In the genomic region with DNA sequence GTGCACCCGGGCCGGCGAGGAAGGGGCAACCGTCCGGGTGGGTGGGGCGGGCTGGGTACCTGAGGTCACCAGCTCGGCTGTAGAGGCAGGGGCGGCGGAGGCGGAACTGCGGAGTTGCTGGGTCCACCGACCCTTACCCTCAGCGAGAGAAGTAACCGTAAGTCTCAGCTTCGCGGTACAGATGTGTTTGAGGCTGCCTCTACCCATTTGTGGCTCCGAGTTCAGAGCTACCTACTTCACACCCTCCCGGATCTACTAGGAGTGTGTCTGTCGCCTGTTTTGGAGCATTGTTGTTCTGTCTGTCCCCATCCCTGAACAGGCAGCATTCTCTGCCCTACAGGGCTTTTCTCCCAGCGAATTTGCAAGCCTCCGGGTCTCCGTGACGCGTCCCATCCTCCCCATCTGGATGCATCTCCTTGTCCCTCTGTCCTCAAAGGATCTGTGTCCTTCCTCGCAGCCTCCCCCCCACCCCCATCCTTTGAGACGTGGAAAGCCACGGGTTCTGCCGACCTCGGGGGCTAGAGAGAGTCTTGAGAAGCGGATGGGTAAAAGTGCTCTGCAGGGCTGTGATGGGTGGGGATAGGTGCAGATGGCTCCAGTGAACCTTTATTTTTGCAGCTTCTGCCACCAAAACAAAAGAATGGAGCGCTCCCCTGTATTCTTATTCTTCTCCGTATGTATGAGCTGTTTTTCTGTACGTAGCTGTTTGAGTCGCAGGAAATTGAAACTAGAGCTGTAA, we compare ENCODE assay signal across 8 cellular contexts. TPM values are rescaled to one million over a fixed set of nuclear protein-coding genes. Genes with fewer than 3 reads are reported as not detected.
DNase-seq lines count a peak whose midpoint lies in the region; ATAC-seq and TF ChIP-seq lines count a peak whose summit lies in the region.

No MANE protein-coding gene starts in this region.

- no peaks in the 10 kb centered on the region for H3K27me3 ChIP-seq in HAP-1 (ENCODE audit: low read depth)
- no peaks in the 10 kb centered on the region for H3K27me3 ChIP-seq in tibial nerve

- no peaks in the 10 kb centered on the region for H3K9me3 Mint-ChIP-seq in activated CD4-positive, alpha-beta T cell treated with anti-CD3 and anti-CD28 coated beads, Interleukin-2, amount 10 ng/mL, durations not matched to agents 7 days and 5 days

- peaks cover 21% of the 10 kb centered on the region for H3K4me1 ChIP-seq in HAP-1
- peaks cover 17% of the 10 kb centered on the region for H3K4me1 ChIP-seq in mucosa of descending colon (ENCODE audit: low read depth)
- peaks cover 0 to 47% (median 18%) of the 10 kb centered on the region in 4 donors for H3K4me1 ChIP-seq in tibial nerve

- no peak for TF ChIP-seq EP300 in tibial nerve (IDR thresholded peaks at IDR 0.05)

- no peak for TF ChIP-seq POLR2A in tibial nerve (IDR thresholded peaks at IDR 0.05)

- TF ChIP-seq CTCF in LNCaP clone FGC (IDR thresholded peaks at IDR 0.05; ENCODE audit: control insufficient read depth, extremely low read depth, insufficient read depth) (no peak), mucosa of descending colon (IDR thresholded peaks at IDR 0.05) (no peak), tibial nerve (IDR thresholded peaks at IDR 0.05) (no peak)

- peak in 2 of 3 experiments; percentile 6 to 15 for DNase-seq in activated CD8-positive, alpha-beta memory T cell treated with anti-CD3 and anti-CD28 coated beads for 48 hours (ENCODE audit: low read depth in 2 of 3, low spot score in 2 of 3)
- no peak for DNase-seq in activated CD8-positive, alpha-beta memory T cell treated with anti-CD3 and anti-CD28 coated beads for 24 hours
- DNase-seq in HAP-1 (ENCODE audit: low spot score in 2 of 2), result peak; percentile 30 to 51
- no peak for DNase-seq in LNCaP clone FGC (ENCODE audit: low read depth)
- DNase-seq in activated CD4-positive, alpha-beta T cell treated with anti-CD3 and anti-CD28 coated beads, Interleukin-2, amount 10 ng/mL, durations not matched to agents 7 days and 5 days, result peak; percentile 42
- peak; percentile 19 for DNase-seq in epidermal melanocyte (ENCODE audit: insufficient read length, low spot score)
- DNase-seq in mucosa of descending colon, result peak; percentile 33 to 52 (median 46)
- no peak for DNase-seq in tibial nerve (ENCODE audit: low spot score in 2 of 2)

- H3K27ac Mint-ChIP-seq in activated CD4-positive, alpha-beta T cell treated with anti-CD3 and anti-CD28 coated beads, Interleukin-2, amount 10 ng/mL, durations not matched to agents 7 days and 5 days, result peak overlapping the region; percentile 89

- in situ Hi-C loops in HAP-1 (cut with MboI; ENCODE audit: low sequenced_read_pairs), result no loop called here

- POLR2A ChIA-PET in activated CD4-positive, alpha-beta T cell treated with anti-CD3 and anti-CD28 coated beads, Interleukin-2, amount 10 ng/mL, durations not matched to agents 7 days and 5 days (lab: Charles Lee), result no interaction called here

- peak; percentile 58 for ATAC-seq in mucosa of descending colon

- peaks cover 40% of the 10 kb centered on the region for H3K4me1 Mint-ChIP-seq in activated CD4-positive, alpha-beta T cell treated with anti-CD3 and anti-CD28 coated beads, Interleukin-2, amount 10 ng/mL, durations not matched to agents 7 days and 5 days

- H3K9me3 ChIP-seq in HAP-1 (no peaks in the 10 kb centered on the region), mucosa of descending colon (no peaks in the 10 kb centered on the region), tibial nerve (no peaks in the 10 kb centered on the region)

- no peaks in the 10 kb centered on the region for H3K27me3 Mint-ChIP-seq in activated CD4-positive, alpha-beta T cell treated with anti-CD3 and anti-CD28 coated beads, Interleukin-2, amount 10 ng/mL, durations not matched to agents 7 days and 5 days

- CTCF ChIA-PET in activated CD4-positive, alpha-beta T cell treated with anti-CD3 and anti-CD28 coated beads, Interleukin-2, amount 10 ng/mL, durations not matched to agents 7 days and 5 days (lab: Charles Lee), result interaction anchor here (0.6 to 2.9 kb wide), 6 partner anchors 10 to 200 kb away, joined by 3 to 14 read pairs (median 3); a partner anchor contains a TSS

- H3K36me3 ChIP-seq in HAP-1 (replicated peaks) (no peaks in the 10 kb centered on the region), mucosa of descending colon (ENCODE audit: low read depth) (no peaks in the 10 kb centered on the region), tibial nerve (no peaks in the 10 kb centered on the region)

- intact Hi-C loops in mucosa of descending colon (cut with DNase I, micrococcal nuclease), result no loop called here

- peak overlapping the region; percentile 89 to 97 (median 92) for H3K27ac ChIP-seq in tibial nerve

- peak overlapping the region; percentile 97 for H3K4me3 Mint-ChIP-seq in activated CD4-positive, alpha-beta T cell treated with anti-CD3 and anti-CD28 coated beads, Interleukin-2, amount 10 ng/mL, durations not matched to agents 7 days and 5 days

- H3K4me3 ChIP-seq in HAP-1 (peak overlapping the region; percentile 81), LNCaP clone FGC (ENCODE audit: low read depth, low read length) (peak overlapping the region; percentile 86), mucosa of descending colon (peak overlapping the region; percentile 65), tibial nerve (peak overlapping the region; percentile 83 to 99 (median 98))

- peaks cover 18% of the 10 kb centered on the region for H3K36me3 Mint-ChIP-seq in activated CD4-positive, alpha-beta T cell treated with anti-CD3 and anti-CD28 coated beads, Interleukin-2, amount 10 ng/mL, durations not matched to agents 7 days and 5 days (ENCODE audit: low read depth)

- WGBS in tibial nerve, 2 donors, result 0% methylated on average over 26 to 28 of the region's 34 CpGs

RNA-seq across cellular contexts. Expression of a gene that starts 0.8 kb away (rescaled TPM):
- total RNA-seq in activated CD4-positive, alpha-beta T cell treated with anti-CD3 and anti-CD28 coated beads, Interleukin-2, amount 10 ng/mL, durations not matched to agents 7 days and 5 days, result 10 to 100 TPM; 57.7 to 82.0 TPM
- total RNA-seq in mucosa of descending colon (10 to 100 TPM; 34.7 to 74.8 (median 40.9) TPM), tibial nerve (10 to 100 TPM; 27.1 to 38.1 (median 36.8) TPM)

RNA-seq across cellular contexts. Expression of a gene that starts 0.8 kb away (rescaled TPM):
- total RNA-seq in activated CD4-positive, alpha-beta T cell treated with anti-CD3 and anti-CD28 coated beads, Interleukin-2, amount 10 ng/mL, durations not matched to agents 7 days and 5 days, result 10 to 100 TPM; 45.8 to 49.0 TPM
- 10 to 100 TPM; 34.9 to 45.9 (median 37.9) TPM for total RNA-seq in mucosa of descending colon
- total RNA-seq in tibial nerve, result 100 to 1,000 TPM in 1 of 4 donors, 10 to 100 TPM in 3; 64.2 to 148 (median 74.5) TPM

Comparison
In these comparisons a context has a peak if more than half of its experiments do, and no peak if none do; other contexts are left out.
1. DNase-seq: peak in activated CD8-positive, alpha-beta memory T cell treated with anti-CD3 and anti-CD28 coated beads for 48 hours (2 of 3), HAP-1 (2 of 2), activated CD4-positive, alpha-beta T cell treated with anti-CD3 and anti-CD28 coated beads, Interleukin-2, amount 10 ng/mL, durations not matched to agents 7 days and 5 days (single experiment), epidermal melanocyte (single experiment) and mucosa of descending colon (3 of 3); none in activated CD8-positive, alpha-beta memory T cell treated with anti-CD3 and anti-CD28 coated beads for 24 hours (single experiment), LNCaP clone FGC (single experiment) and tibial nerve (0 of 2).
2. Peak in every context shown above with its lines, with median percentiles within 50 percentile points of each other: H3K4me3 ChIP-seq.